ENCODE assay signal across 8 cellular contexts in the genomic region with DNA sequence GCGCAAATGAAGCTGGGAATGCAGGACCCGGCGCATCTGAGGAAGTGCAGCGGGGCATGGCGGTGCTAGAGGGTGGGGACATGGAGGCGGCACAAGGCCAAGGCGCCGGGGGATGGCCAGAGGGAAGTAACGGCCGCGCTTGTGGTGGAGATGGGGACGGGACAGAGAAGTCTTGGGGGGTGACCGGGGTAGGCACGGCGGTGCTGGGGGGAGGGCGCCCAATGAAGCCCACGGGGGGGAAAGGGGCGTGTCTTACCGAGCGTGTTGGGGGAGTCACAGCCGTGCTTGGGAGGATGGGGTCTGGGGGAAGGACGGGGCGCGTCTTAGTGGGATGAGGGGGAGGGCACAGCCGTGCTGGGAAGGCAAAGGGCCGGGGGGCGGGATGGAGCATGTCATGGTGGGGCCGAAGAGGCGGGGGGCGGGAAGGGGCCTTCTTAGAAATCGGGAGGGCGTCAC. TPM values are rescaled to one million over a fixed set of nuclear protein-coding genes. Genes with fewer than 3 reads are reported as not detected.
DNase-seq lines count a peak whose midpoint lies in the region; ATAC-seq and TF ChIP-seq lines count a peak whose summit lies in the region.

No MANE protein-coding gene starts in this region.

- H3K4me3 ChIP-seq in cardiac muscle cell (peak overlapping the region; percentile 74), parathyroid adenoma (ENCODE audit: low read depth, low read length) (peak overlapping the region; percentile 5)

- intact Hi-C loops in Calu3 (cut with micrococcal nuclease; ENCODE audit: unreplicated experiment) (loop anchor here (2.0 kb wide), 1 partner anchor 29 kb away; no protein-coding TSS in a partner anchor), activated B cell treated with CpG ODN at 0.5 μM for 24 hours (cut with micrococcal nuclease) (no loop called here)

- H3K27me3 ChIP-seq in cardiac muscle cell, result no peaks in the 10 kb centered on the region
- H3K27me3 ChIP-seq in parathyroid adenoma (ENCODE audit: control insufficient read depth, insufficient read depth, low read length), result no peaks in the 10 kb centered on the region

- BruUV-seq in Calu3 (replicated peaks; lab: Mats Ljungman, UMichigan), result no TSS peak

- H3K9me3 Mint-ChIP-seq in Calu3 (ENCODE audit: low read depth, unreplicated experiment) (no peaks in the 10 kb centered on the region), activated B cell treated with CpG ODN at 0.5 μM for 24 hours (no peaks in the 10 kb centered on the region)

- ATAC-seq in activated B cell treated with CpG ODN at 0.5 μM for 24 hours (ENCODE audit: low read depth), result peak; percentile 8
- no peak for ATAC-seq in HG03432 (IDR thresholded peaks at IDR 0.05; ENCODE audit: unreplicated experiment)
- no peak for ATAC-seq in HG02970 (IDR thresholded peaks at IDR 0.05; ENCODE audit: low FRiP score, unreplicated experiment)

- H3K9me3 ChIP-seq in cardiac muscle cell (ENCODE audit: low read depth), result no peaks in the 10 kb centered on the region
- no peaks in the 10 kb centered on the region for H3K9me3 ChIP-seq in parathyroid adenoma (ENCODE audit: control insufficient read depth, low read length)

- no peak overlapping the region for H3K9ac ChIP-seq in parathyroid adenoma

- TF ChIP-seq CTCF in Calu3 (IDR thresholded peaks at IDR 0.05; ENCODE audit: unreplicated experiment) (no peak), activated B cell treated with CpG ODN at 0.5 μM for 24 hours (IDR thresholded peaks at IDR 0.05) (no peak), cardiac muscle cell (IDR thresholded peaks at IDR 0.05; ENCODE audit: low read depth, low read length) (no peak), parathyroid adenoma (IDR thresholded peaks at IDR 0.05) (no peak)

- no peak overlapping the region for H3K4me2 ChIP-seq in parathyroid adenoma (ENCODE audit: low read length)

- peak overlapping the region; percentile 72 for H3K4me3 Mint-ChIP-seq in Calu3 (ENCODE audit: low read depth, unreplicated experiment)
- peak overlapping the region; percentile 91 for H3K4me3 Mint-ChIP-seq in activated B cell treated with CpG ODN at 0.5 μM for 24 hours

- no peaks in the 10 kb centered on the region for H3K79me2 ChIP-seq in parathyroid adenoma

- H3K36me3 Mint-ChIP-seq in Calu3 (ENCODE audit: insufficient read depth, unreplicated experiment) (peaks cover 36% of the 10 kb centered on the region), activated B cell treated with CpG ODN at 0.5 μM for 24 hours (ENCODE audit: low read depth) (peaks cover 2% of the 10 kb centered on the region)

- no peaks in the 10 kb centered on the region for H3K36me3 ChIP-seq in cardiac muscle cell
- no peaks in the 10 kb centered on the region for H3K36me3 ChIP-seq in parathyroid adenoma (ENCODE audit: control insufficient read depth, insufficient read depth, low read length)

- H3K27ac Mint-ChIP-seq in Calu3 (ENCODE audit: unreplicated experiment), result peak overlapping the region; percentile 98
- peak overlapping the region; percentile 50 for H3K27ac Mint-ChIP-seq in activated B cell treated with CpG ODN at 0.5 μM for 24 hours

- CTCF ChIA-PET in Calu3 (lab: Charles Lee), result interaction anchor here (1.2 kb wide), 1 partner anchor 68 kb away, joined by 5 read pairs; no protein-coding TSS in a partner anchor
- CTCF ChIA-PET in activated B cell treated with CpG ODN at 0.5 μM for 24 hours (lab: Charles Lee), result no interaction called here

- H2AFZ ChIP-seq in parathyroid adenoma, result peak overlapping the region; percentile 86

- H3K4me1 Mint-ChIP-seq in Calu3 (ENCODE audit: low read depth, unreplicated experiment) (peaks cover 8% of the 10 kb centered on the region), activated B cell treated with CpG ODN at 0.5 μM for 24 hours (no peaks in the 10 kb centered on the region)

- no peaks in the 10 kb centered on the region for H3K27me3 Mint-ChIP-seq in Calu3 (ENCODE audit: unreplicated experiment)
- H3K27me3 Mint-ChIP-seq in activated B cell treated with CpG ODN at 0.5 μM for 24 hours, result no peaks in the 10 kb centered on the region

- no peaks in the 10 kb centered on the region for H3K4me1 ChIP-seq in cardiac muscle cell (ENCODE audit: low read depth)
- H3K4me1 ChIP-seq in parathyroid adenoma, result no peaks in the 10 kb centered on the region

- peak overlapping the region; percentile 72 for H3K27ac ChIP-seq in cardiac muscle cell
- H3K27ac ChIP-seq in parathyroid adenoma, result peak overlapping the region; percentile 42

- POLR2A ChIA-PET in activated B cell treated with CpG ODN at 0.5 μM for 24 hours (lab: Charles Lee), result no interaction called here

- DNase-seq in Calu3, result peak; percentile 44
- peak; percentile 13 for DNase-seq in activated B cell treated with CpG ODN at 0.5 μM for 24 hours
- DNase-seq in cardiac muscle cell (ENCODE audit: low read depth in 1 of 2, low spot score in 1 of 2), result peak; percentile 67 to 80
- no peak for DNase-seq in islet precursor cell
- DNase-seq in occipital lobe (lab: John Stamatoyannopoulos, UW), result no peak

RNA-seq across cellular contexts. Expression of a gene that starts 1.0 kb away (rescaled TPM):
- total RNA-seq in Calu3 (2022) (42.0 and 47.8 TPM in 2 replicates), activated B cell treated with CpG ODN at 0.5 μM for 24 hours (6.1 and 8.0 TPM in 2 replicates), cardiac muscle cell (29.9 and 32.7 TPM in 2 replicates), occipital lobe (9.2 TPM)
- polyA plus RNA-seq in cardiac muscle cell, result 23.5 and 29.7 TPM in 2 replicates

Comparison
In these comparisons a context has a peak if more than half of its experiments do, and no peak if none do; other contexts are left out.
1. DNase-seq: peak in Calu3 (single experiment), activated B cell treated with CpG ODN at 0.5 μM for 24 hours (single experiment) and cardiac muscle cell (2 of 2); none in islet precursor cell (single experiment) and occipital lobe (single experiment).